Comparison of ENCODE assay signal across 14 cellular contexts in the genomic region with DNA sequence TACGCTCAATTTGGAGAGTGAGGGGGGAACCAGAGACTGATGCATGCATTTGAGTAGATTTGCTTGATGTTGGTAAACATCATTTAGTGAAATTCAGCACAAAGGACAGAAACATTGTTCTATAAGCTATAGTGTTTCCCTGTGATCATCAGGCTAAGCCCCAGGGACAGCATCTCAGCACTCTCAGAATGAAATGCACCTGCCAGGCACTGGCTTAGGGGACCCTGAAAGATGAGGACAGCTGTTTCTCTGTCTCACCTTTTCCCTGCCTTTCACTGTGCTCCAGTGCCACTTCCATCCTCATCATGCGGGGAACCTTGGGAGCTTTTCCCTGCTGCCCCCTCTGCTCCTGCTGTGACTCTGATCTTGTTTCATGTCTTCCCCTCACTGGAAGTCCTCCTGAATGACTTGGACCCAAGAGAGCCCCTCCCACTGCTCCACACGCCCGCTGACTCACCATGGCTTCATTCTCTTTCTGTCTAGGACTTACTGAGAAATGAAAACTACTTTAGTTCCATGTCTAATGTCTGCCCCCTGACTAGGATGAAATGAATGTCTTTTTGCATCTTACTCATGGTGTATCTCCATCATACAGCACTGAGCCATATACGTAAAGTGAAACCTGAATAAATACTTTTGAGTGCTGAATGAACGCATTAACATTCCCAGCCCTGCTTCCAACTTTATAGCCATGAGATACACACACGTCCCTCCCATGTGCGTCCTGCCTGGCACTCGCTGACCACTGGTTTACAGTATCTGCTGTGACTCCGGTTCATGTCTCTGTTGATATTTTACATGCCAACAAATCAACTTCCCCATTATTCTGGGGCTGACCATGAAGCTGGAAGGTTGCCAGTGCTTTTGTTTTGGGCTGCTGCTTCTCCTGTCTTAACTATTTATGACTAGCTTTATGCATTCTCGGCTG.
DNase-seq lines count a peak whose midpoint lies in the region; TF ChIP-seq lines count a peak whose summit lies in the region.
"Had no signal": no experiment of that assay in that cellular context is flagged by ENCODE, and none has a peak within 500 bp of the region (broad histone marks: within the 10 kb centered on the region; RNA-seq: fewer than 3 reads in every experiment).

No MANE protein-coding gene starts in this region.

- no peaks in the 10 kb centered on the region for H3K27me3 ChIP-seq in adipocyte (replicated peaks; ENCODE audit: control insufficient read depth, insufficient read depth, low read length)
- H3K27me3 ChIP-seq in muscle layer of colon (ENCODE audit: control insufficient read depth in 1 of 2, insufficient read depth in 2 of 2, low read length in 2 of 2), result no peaks in the 10 kb centered on the region
- no peaks in the 10 kb centered on the region for H3K27me3 ChIP-seq in suprapubic skin
- H3K27me3 ChIP-seq: cardiac muscle cell, gastrocnemius medialis had no signal

- no peak overlapping the region for H3K9ac ChIP-seq in adipocyte (ENCODE audit: low read length)
- H3K9ac ChIP-seq in muscle layer of colon (ENCODE audit: low read length), result no peak overlapping the region

- no peaks in the 10 kb centered on the region for H3K36me3 ChIP-seq in adipocyte (ENCODE audit: control insufficient read depth, insufficient read depth, low read length, severe bottlenecking)
- no peaks in the 10 kb centered on the region for H3K36me3 ChIP-seq in muscle layer of colon (ENCODE audit: insufficient read depth, low read length)
- H3K36me3 ChIP-seq in suprapubic skin, result no peaks in the 10 kb centered on the region
- H3K36me3 ChIP-seq: cardiac muscle cell, gastrocnemius medialis had no signal

- TF ChIP-seq EP300 in suprapubic skin (IDR thresholded peaks at IDR 0.05), result no peak

- TF ChIP-seq POLR2A in suprapubic skin (IDR thresholded peaks at IDR 0.05), result no peak

- H3K4me3 Mint-ChIP-seq in osteocyte (ENCODE audit: unreplicated experiment), result no peak overlapping the region
- H3K4me3 Mint-ChIP-seq: memory B cell had no signal

- H3K9me3 ChIP-seq in adipocyte (ENCODE audit: control insufficient read depth, low read length), result no peaks in the 10 kb centered on the region
- no peaks in the 10 kb centered on the region for H3K9me3 ChIP-seq in muscle layer of colon (ENCODE audit: low read length)
- H3K9me3 ChIP-seq in suprapubic skin, result no peaks in the 10 kb centered on the region
- H3K9me3 ChIP-seq: gastrocnemius medialis had no signal

- no peaks in the 10 kb centered on the region for H3K36me3 Mint-ChIP-seq in osteocyte (ENCODE audit: unreplicated experiment)
- H3K36me3 Mint-ChIP-seq: memory B cell had no signal

- TF ChIP-seq CTCF in osteocyte (IDR thresholded peaks at IDR 0.05) (no peak), suprapubic skin (IDR thresholded peaks at IDR 0.05) (no peak)

- no peak overlapping the region for H3K27ac Mint-ChIP-seq in osteocyte (ENCODE audit: unreplicated experiment)
- H3K27ac Mint-ChIP-seq: memory B cell had no signal

- H3K27ac ChIP-seq in muscle layer of colon (ENCODE audit: low read depth, low read length), result peak overlapping the region; percentile 90
- no peak overlapping the region for H3K27ac ChIP-seq in suprapubic skin
- H3K27ac ChIP-seq: cardiac muscle cell had no signal

- H3K4me1 ChIP-seq in adipocyte (ENCODE audit: control insufficient read depth, insufficient read depth, low read length) (no peaks in the 10 kb centered on the region), muscle layer of colon (ENCODE audit: insufficient read depth, low read length) (peaks cover 72% of the 10 kb centered on the region), suprapubic skin (peaks cover 4% of the 10 kb centered on the region)
- H3K4me1 ChIP-seq: gastrocnemius medialis had no signal

- H3K4me1 Mint-ChIP-seq in osteocyte (ENCODE audit: unreplicated experiment), result no peaks in the 10 kb centered on the region
- H3K4me1 Mint-ChIP-seq: memory B cell had no signal

- no peaks in the 10 kb centered on the region for H3K27me3 Mint-ChIP-seq in osteocyte (ENCODE audit: unreplicated experiment)
- H3K27me3 Mint-ChIP-seq: memory B cell had no signal

- H3K9me3 Mint-ChIP-seq in osteocyte (ENCODE audit: unreplicated experiment), result peaks cover 40% of the 10 kb centered on the region

- H3K4me3 ChIP-seq in adipocyte (ENCODE audit: low read length) (no peak overlapping the region), muscle layer of colon (ENCODE audit: low read depth in 1 of 2, low read length in 2 of 2) (peak overlapping the region in 1 of 2 donors; percentile 9), suprapubic skin (no peak overlapping the region)
- H3K4me3 ChIP-seq: cardiac muscle cell, gastrocnemius medialis, smooth muscle cell had no signal

- DNase-seq in Daoy (ENCODE audit: low read depth) (peak; percentile 82), NCI-H187 treated with DMSO at 0.1 percent for 48 hours (lab: John Stamatoyannopoulos, UW) (peak; percentile 51), adipocyte (ENCODE audit: low read depth) (peak; percentile 60), DMS114 treated with DMSO at 0.1 percent for 48 hours (lab: John Stamatoyannopoulos, UW; ENCODE audit: unreplicated experiment) (no peak), osteocyte (ENCODE audit: extremely low spot score, unreplicated experiment) (no peak), suprapubic skin (ENCODE audit: low spot score in 2 of 2) (no peak)
- no peak for DNase-seq in effector CD8-positive, alpha-beta T cell (lab: John Stamatoyannopoulos, UW)
- DNase-seq: activated T-cell treated with anti-CD3 and anti-CD28 coated beads for 4 hours, DMS 273 treated with DMSO at 0.1 percent for 48 hours, gastrocnemius medialis had no signal

- 61% methylated on average over 11 of the region's 11 CpGs for WGBS in suprapubic skin

Comparison
In these comparisons a context has a peak if more than half of its experiments do, and no peak if none do; other contexts are left out.
1. DNase-seq: peak in Daoy (single experiment), NCI-H187 treated with DMSO at 0.1 percent for 48 hours (single experiment) and adipocyte (single experiment); none in DMS114 treated with DMSO at 0.1 percent for 48 hours (single experiment), effector CD8-positive, alpha-beta T cell (single experiment), osteocyte (single experiment) and suprapubic skin (0 of 2).